8 cellular contexts compared by ENCODE assay signal in genomic region chr12:12560587-12561304, GRCh38. TPM values are rescaled to one million over a fixed set of nuclear protein-coding genes. Genes with fewer than 3 reads are reported as not detected.
DNase-seq lines count a peak whose midpoint lies in the region; ATAC-seq, FAIRE-seq and TF ChIP-seq lines count a peak whose summit lies in the region.

No MANE protein-coding gene starts in this region.

- peaks cover 45 to 55% (median 47%) of the 10 kb centered on the region in 3 donors for H3K4me1 Mint-ChIP-seq in T-cell

- under 1% methylated on average over 9 of the region's 9 CpGs for WGBS in GM12878 (ENCODE audit: insufficient coverage, insufficient replicate concordance, low lambda C conversion rate, missing lambda C conversion rate)

- peak; percentile 84 for FAIRE-seq in GM12878 (lab: Jason Lieb, UNC)

- H2AFZ ChIP-seq in Karpas-422 (ENCODE audit: low read length) (peak overlapping the region; percentile 90; the same call in 1 of the 2 replicates), GM12878 (ENCODE audit: control insufficient read depth, low read depth, low read length) (no peak overlapping the region)

- no peaks in the 10 kb centered on the region for H3K27me3 Mint-ChIP-seq in T-cell

- POLR2A ChIA-PET in T-cell (lab: Charles Lee), result interaction anchor here (0.5 to 1.5 kb wide), 19 partner anchors 9 to 203 kb away, joined by 3 to 11 read pairs (median 4); partner anchors contain the start of gene BORCS5 (in 1 of the 2)
- POLR2A ChIA-PET in GM12878 (lab: Charles Lee), result interaction anchor here (0.6 to 3.1 kb wide), 10 partner anchors 9 to 201 kb away, joined by 3 to 29 read pairs (median 3); no protein-coding TSS in a partner anchor

- CTCF ChIA-PET in T-cell (lab: Charles Lee), result interaction anchor here in 1 of 2 donors (0.5 to 0.9 kb wide), 3 partner anchors 17 to 74 kb away, joined by 3 read pairs; no protein-coding TSS in a partner anchor
- CTCF ChIA-PET in GM12878 (lab: Yijun Ruan, JAX), result interaction anchor here (0.6 to 1.3 kb wide), 5 partner anchors 46 to 204 kb away, joined by 3 to 4 read pairs (median 3); partner anchors contain the start of gene BORCS5

- in situ Hi-C loops in GM12878 (cut with MboI), result loop anchor here (10.0 kb wide), 1 partner anchor 186 kb away; no protein-coding TSS in a partner anchor

- H3K9me3 Mint-ChIP-seq in T-cell, result peaks cover 0 to 6% (median 0%) of the 10 kb centered on the region in 3 donors

- H3K4me2 ChIP-seq in Karpas-422 (ENCODE audit: low read depth, low read length, poor library complexity, severe bottlenecking), result peak overlapping the region; percentile 76
- peak overlapping the region; percentile 78 for H3K4me2 ChIP-seq in GM12878 (ENCODE audit: control insufficient read depth, insufficient read depth)

- peak overlapping the region; percentile 79 to 89 (median 88) for H3K4me3 Mint-ChIP-seq in T-cell

- SMC1A ChIA-PET in GM12878 (lab: Charles Lee; ENCODE audit: uncharacterized antibody, unreplicated experiment), result interaction anchor here (0.5 to 3.8 kb wide), 9 partner anchors 9 to 162 kb away, joined by 3 to 34 read pairs (median 4); no protein-coding TSS in a partner anchor

- TF ChIP-seq POLR2A in GM12878 (IDR thresholded peaks at IDR 0.05; ENCODE audit: low read depth, low read length), result no peak

- TF ChIP-seq CTCF in GM12878 (IDR thresholded peaks at IDR 0.05 in 2 of 3, conservative IDR thresholded peaks at IDR 0.05 in 1 of 3; ENCODE audit: control insufficient read depth in 2 of 3, extremely low read depth in 1 of 3, insufficient read depth in 1 of 3, low read depth in 3 of 3, low read length in 3 of 3), result 0 out of 6 replicates have a peak, but pooled peaks of 1 of the 3 experiments have one; percentile 4

- peaks cover 19% of the 10 kb centered on the region for H3K36me3 Mint-ChIP-seq in T-cell

- peak; percentile 28; the same call in 1 of the 2 replicates for TF ChIP-seq RAD21 in GM12878 (IDR thresholded peaks at IDR 0.05; ENCODE audit: insufficient read depth, low read depth, low read length)

- H3K4me3 ChIP-seq in GM08714 (ENCODE audit: low read length), result peak overlapping the region; percentile 83
- peak overlapping the region; percentile 68 for H3K4me3 ChIP-seq in Karpas-422 (ENCODE audit: low read length)
- peak overlapping the region; percentile 97 for H3K4me3 ChIP-seq in GM12878
- peak overlapping the region; percentile 73 for H3K4me3 ChIP-seq in iPS-18c (ENCODE audit: insufficient read depth, low read depth, low read length)
- H3K4me3 ChIP-seq in skeletal muscle tissue (ENCODE audit: low read length in 3 of 3), result peak overlapping the region; percentile 86 to 90 (median 87)

- TF ChIP-seq EP300 in GM12878 (IDR thresholded peaks at IDR 0.05; ENCODE audit: borderline replicate concordance in 1 of 2, control insufficient read depth in 1 of 2, low read depth in 2 of 2, low read length in 2 of 2), result 0 out of 4 replicates have a peak, but pooled peaks of 1 of the 2 experiments have one; percentile 8

- RAD21 ChIA-PET in GM12878 (lab: Charles Lee; ENCODE audit: unreplicated experiment), result interaction anchor here (1.0 to 4.2 kb wide), 7 partner anchors 49 to 203 kb away, joined by 3 to 24 read pairs (median 4); partner anchors contain the start of gene BORCS5

- H3K4me1 ChIP-seq in Karpas-422 (ENCODE audit: low read length) (peaks cover 15% of the 10 kb centered on the region), GM12878 (ENCODE audit: control insufficient read depth, insufficient read depth, low read length) (peaks cover 16% of the 10 kb centered on the region), skeletal muscle tissue (ENCODE audit: control insufficient read depth in 3 of 3, insufficient read depth in 3 of 3, low read length in 3 of 3) (peaks cover 13 to 21% (median 19%) of the 10 kb centered on the region in 3 donors)

- no peak overlapping the region for H3K27ac ChIP-seq in Karpas-422 (ENCODE audit: low read length)
- peak overlapping the region; percentile 100 for H3K27ac ChIP-seq in GM12878 (ENCODE audit: control insufficient read depth, insufficient read depth)
- peak overlapping the region; percentile 99 for H3K27ac ChIP-seq in skeletal muscle tissue (ENCODE audit: low read depth, low read length)

- BruUV-seq in GM12878 (replicated peaks; lab: Mats Ljungman, UMichigan), result TSS peak; percentile 73

- peak; percentile 71 for ATAC-seq in T-cell (replicated peaks in 1 of 4)
- peak; percentile 61 for ATAC-seq in GM12878
- no peak for ATAC-seq in HG02678 (IDR thresholded peaks at IDR 0.05; ENCODE audit: unreplicated experiment)
- no peak for ATAC-seq in GM19463 (IDR thresholded peaks at IDR 0.05; ENCODE audit: unreplicated experiment)

- H3K9ac ChIP-seq in Karpas-422 (ENCODE audit: low read length) (peak overlapping the region; percentile 66), GM12878 (ENCODE audit: control insufficient read depth, insufficient read depth, low read length) (peak overlapping the region; percentile 100), skeletal muscle tissue (ENCODE audit: low read depth in 1 of 3, low read length in 3 of 3) (peak overlapping the region; percentile 96 to 99 (median 96))

- H3K27me3 ChIP-seq in Karpas-422 (ENCODE audit: low read length) (no peaks in the 10 kb centered on the region), GM12878 (replicated peaks in 1 of 2; ENCODE audit: control insufficient read depth in 2 of 2, insufficient read depth in 2 of 2, low read length in 1 of 2) (no peaks in the 10 kb centered on the region), skeletal muscle tissue (ENCODE audit: control insufficient read depth in 3 of 3, insufficient read depth in 3 of 3, low read length in 3 of 3) (no peaks in the 10 kb centered on the region)

- intact Hi-C loops in GM12878 (cut with micrococcal nuclease; ENCODE audit: unreplicated experiment), result loop anchor here (2.0 to 5.0 kb wide), 6 partner anchors 52 to 177 kb away; partner anchors contain the start of gene CDKN1B

- peak; percentile 52 for DNase-seq in Karpas-422
- DNase-seq in T-cell, result peak; percentile 13 to 83 (median 65)
- peak; percentile 66 for DNase-seq in GM12878 (ENCODE audit: low read depth, low spot score)

- no peaks in the 10 kb centered on the region for H3K36me3 ChIP-seq in Karpas-422 (ENCODE audit: insufficient read depth, low read length)
- no peaks in the 10 kb centered on the region for H3K36me3 ChIP-seq in GM12878 (ENCODE audit: control insufficient read depth in 2 of 2, insufficient read depth in 2 of 2, low read length in 1 of 2)
- no peaks in the 10 kb centered on the region for H3K36me3 ChIP-seq in skeletal muscle tissue (ENCODE audit: control insufficient read depth in 3 of 3, insufficient read depth in 3 of 3, low read length in 3 of 3)

- H3K9me3 ChIP-seq in Karpas-422 (ENCODE audit: low read length) (no peaks in the 10 kb centered on the region), GM12878 (replicated peaks; ENCODE audit: control insufficient read depth, insufficient read depth, low read length) (no peaks in the 10 kb centered on the region), iPS-18c (ENCODE audit: control insufficient read depth, insufficient read depth, low read length) (no peaks in the 10 kb centered on the region), skeletal muscle tissue (ENCODE audit: control insufficient read depth in 3 of 3, low read length in 3 of 3) (no peaks in the 10 kb centered on the region)

- H3K27ac Mint-ChIP-seq in T-cell, result peak overlapping the region; percentile 94 to 96

- no peaks in the 10 kb centered on the region for H4K20me1 ChIP-seq in Karpas-422 (ENCODE audit: insufficient read depth, low read depth, low read length)
- no peaks in the 10 kb centered on the region for H4K20me1 ChIP-seq in GM12878 (ENCODE audit: control insufficient read depth, insufficient read depth)

- H3K9me2 ChIP-seq in Karpas-422 (replicated peaks; ENCODE audit: insufficient read depth, low read length), result no peaks in the 10 kb centered on the region

- H3K79me2 ChIP-seq in Karpas-422 (ENCODE audit: low read length), result no peaks in the 10 kb centered on the region
- H3K79me2 ChIP-seq in GM12878 (ENCODE audit: control insufficient read depth, insufficient read depth, low read length), result peaks cover 59% of the 10 kb centered on the region

RNA-seq across cellular contexts. Expression of gene DUSP16, which starts 1.9 kb away (rescaled TPM):
- 0.25 and 1.8 TPM in 2 replicates for total RNA-seq in Karpas-422 (2014; rRNA removed; shearing (Covaris generic); ENCODE audit: low replicate concordance)
- 10 to 100 TPM; 44.6 to 72.3 (median 61.0) TPM for total RNA-seq in T-cell
- total RNA-seq in GM12878 (2013; cell fraction: nucleolus; rRNA removed), result 142 and 202 TPM in 2 replicates
- total RNA-seq in GM12878 (2014; rRNA removed), result 25.1 and 27.3 TPM in 2 replicates
- 33.0 and 33.9 TPM in 2 replicates for total RNA-seq in GM12878 (2014; rRNA removed; fragmentation: Illumina TruSeq; extraction: Trizol)
- total RNA-seq in GM12878 (2021), result 41.6 and 44.2 TPM in 2 replicates
- 17.2 TPM for polyA plus RNA-seq in GM12878 (2011; ENCODE audit: low read depth)
- 75.3 and 85.8 TPM in 2 replicates for polyA plus RNA-seq in GM12878 (2011; rRNA removed)
- 42.0 and 85.2 TPM in 2 replicates for polyA plus RNA-seq in GM12878 (2011; cell fraction: cytosol; rRNA removed)
- polyA plus RNA-seq in GM12878 (2011; cell fraction: nucleus; rRNA removed), result 28.8 and 32.3 TPM in 2 replicates
- 21.7 and 33.5 TPM in 2 replicates for polyA plus RNA-seq in GM12878 (2012)
- 36.0 and 39.4 TPM in 2 replicates for polyA plus RNA-seq in GM12878 (2014; fragmentation: Illumina TruSeq; extraction: Trizol)
- polyA plus RNA-seq in GM12878 (2014; fragmentation: Nextera tagmentation; extraction: Ambion mirVana), result 1 to 10 TPM; 3.9 to 5.0 TPM
- polyA plus RNA-seq in GM12878 (2014; rRNA removed), result 24.4 and 28.5 TPM in 2 replicates
- 1 to 10 TPM; 8.5 to 9.7 TPM for polyA plus RNA-seq in GM12878 (2016; fragmentation: Nextera tagmentation; extraction: Ambion mirVana)
- 89.2 and 103 TPM in 2 replicates for polyA minus RNA-seq in GM12878 (2011; rRNA and poly(A)+ RNA removed)
- 32.7 and 33.5 TPM in 2 replicates for polyA minus RNA-seq in GM12878 (2011; cell fraction: cytosol; rRNA and poly(A)+ RNA removed)
- polyA minus RNA-seq in GM12878 (2011; cell fraction: nucleus; rRNA and poly(A)+ RNA removed), result 24.2 and 25.1 TPM in 2 replicates
- 20.4 TPM for total RNA-seq in skeletal muscle tissue

RNA-seq across cellular contexts. Expression of gene CREBL2, which starts 50.9 kb away (rescaled TPM):
- total RNA-seq in Karpas-422 (2014; rRNA removed; shearing (Covaris generic); ENCODE audit: low replicate concordance), result 14.1 and 19.3 TPM in 2 replicates
- total RNA-seq in T-cell (10 to 100 TPM; 24.4 to 37.2 (median 33.8) TPM), GM12878 (2014; rRNA removed) (17.7 and 23.0 TPM in 2 replicates), GM12878 (2014; rRNA removed; fragmentation: Illumina TruSeq; extraction: Trizol) (13.9 and 14.2 TPM in 2 replicates), GM12878 (2021) (11.4 and 11.9 TPM in 2 replicates), skeletal muscle tissue (18.3 TPM)
- 17.2 and 18.1 TPM in 2 replicates for total RNA-seq in GM12878 (2013; cell fraction: nucleolus; rRNA removed)
- 5.5 TPM for polyA plus RNA-seq in GM12878 (2011; ENCODE audit: low read depth)
- polyA plus RNA-seq in GM12878 (2011; rRNA removed) (19.1 and 28.4 TPM in 2 replicates), GM12878 (2014; fragmentation: Illumina TruSeq; extraction: Trizol) (13.1 and 15.5 TPM in 2 replicates), GM12878 (2014; fragmentation: Nextera tagmentation; extraction: Ambion mirVana) (1 to 10 TPM; 4.6 to 5.2 TPM), GM12878 (2014; rRNA removed) (10.1 and 10.7 TPM in 2 replicates), GM12878 (2016; fragmentation: Nextera tagmentation; extraction: Ambion mirVana) (10 to 100 TPM; 14.9 to 15.6 TPM)
- polyA plus RNA-seq in GM12878 (2011; cell fraction: cytosol; rRNA removed), result 10.0 and 11.6 TPM in 2 replicates
- polyA plus RNA-seq in GM12878 (2011; cell fraction: nucleus; rRNA removed), result 5.3 and 6.3 TPM in 2 replicates
- 7.0 and 11.6 TPM in 2 replicates for polyA plus RNA-seq in GM12878 (2012)
- 14.8 and 17.3 TPM in 2 replicates for polyA minus RNA-seq in GM12878 (2011; rRNA and poly(A)+ RNA removed)
- 4.9 and 6.1 TPM in 2 replicates for polyA minus RNA-seq in GM12878 (2011; cell fraction: cytosol; rRNA and poly(A)+ RNA removed)
- 6.2 and 9.1 TPM in 2 replicates for polyA minus RNA-seq in GM12878 (2011; cell fraction: nucleus; rRNA and poly(A)+ RNA removed)

Comparison
In these comparisons a context has a peak if more than half of its experiments do, and no peak if none do; other contexts are left out.
1. ATAC-seq: peak in T-cell (4 of 4) and GM12878 (single experiment); none in HG02678 (single experiment) and GM19463 (single experiment).
2. Peak in every context shown above with its lines, with median percentiles within 50 percentile points of each other: H3K4me3 ChIP-seq, DNase-seq and H3K9ac ChIP-seq.